Comparison of ENCODE assay signal across 8 cellular contexts in genomic region chr11:75814686-75815344, GRCh38. TPM values are rescaled to one million over a fixed set of nuclear protein-coding genes. Genes with fewer than 3 reads are reported as not detected.
A peak's percentile ranks its signal among the peaks of the same experiment; 100 is the strongest.
DNase-seq lines count a peak whose midpoint lies in the region; ATAC-seq and TF ChIP-seq lines count a peak whose summit lies in the region.

UVRAG (plus strand) TSS chr11:75815210; CDS start chr11:75815408, 198 bp downstream.

- H3K27me3 Mint-ChIP-seq in IgD-negative memory B cell = no peaks in the 10 kb centered on the region

- peak within 1 kb of the TSS; percentile 69 for H3K4me3 ChIP-seq in epithelial cell of esophagus (ENCODE audit: low read length)
- peak within 1 kb of the TSS; percentile 84 for H3K4me3 ChIP-seq in mononuclear cell (ENCODE audit: low read length)

- H3K27ac Mint-ChIP-seq in IgD-negative memory B cell = peak within 1 kb of the TSS in 1 of 3 donors; percentile 99

- no peaks in the 10 kb centered on the region for H3K9me3 ChIP-seq in mononuclear cell (ENCODE audit: low read depth, low read length)

- H3K4me1 ChIP-seq in mononuclear cell (ENCODE audit: insufficient read depth, low read length) = peaks cover 62% of the 10 kb centered on the region

- peak; percentile 28 for TF ChIP-seq CTCF in epithelial cell of esophagus (IDR thresholded peaks at IDR 0.05; ENCODE audit: insufficient read depth, low read depth, low read length, missing control alignments)

- H3K27me3 ChIP-seq in mononuclear cell (ENCODE audit: insufficient read depth, low read length) = no peaks in the 10 kb centered on the region

- peak; percentile 77 for ATAC-seq in GM21529 (IDR thresholded peaks at IDR 0.05; ENCODE audit: unreplicated experiment)

- H3K9me3 Mint-ChIP-seq in IgD-negative memory B cell = no peaks in the 10 kb centered on the region

- DNase-seq in DMS 273 treated with DMSO at 0.1 percent for 48 hours (lab: John Stamatoyannopoulos, UW) = peak; percentile 96
- peak; percentile 87 for DNase-seq in OCI-M2 (lab: John Stamatoyannopoulos, UW; ENCODE audit: unreplicated experiment)
- peak; percentile 98 for DNase-seq in activated T-cell treated with anti-CD3 and anti-CD28 coated beads for 4 hours
- peak; percentile 99 for DNase-seq in epithelial cell of esophagus (ENCODE audit: low read depth)
- peak; percentile 96 to 97 for DNase-seq in stimulated activated CD8-positive, alpha-beta memory T cell treated with anti-CD3 and anti-CD28 coated beads, Interleukin-4, amount 100 ng/mL, for 1 hour (ENCODE audit: low read depth in 2 of 2, low spot score in 1 of 2)

- H3K4me1 Mint-ChIP-seq in IgD-negative memory B cell = peaks cover 34 to 40% (median 34%) of the 10 kb centered on the region in 3 donors

- peak within 1 kb of the TSS in 2 of 4 donors; percentile 98 to 99 for H3K4me3 Mint-ChIP-seq in IgD-negative memory B cell

- H3K36me3 Mint-ChIP-seq in IgD-negative memory B cell = peaks cover 2% of the 10 kb centered on the region

RNA-seq across cellular contexts. Expression of gene UVRAG, which starts in this region (rescaled TPM):
- polyA plus RNA-seq in IgD-negative memory B cell = 79.9 TPM
- total RNA-seq in mononuclear cell = 42.5 TPM

Comparison
In these comparisons a context has a peak if more than half of its experiments do, and no peak if none do; other contexts are left out.
1. Peak in every context shown above with its lines: DNase-seq, ATAC-seq and H3K4me3 ChIP-seq.